8 cellular contexts compared by ENCODE assay signal in the genomic region with DNA sequence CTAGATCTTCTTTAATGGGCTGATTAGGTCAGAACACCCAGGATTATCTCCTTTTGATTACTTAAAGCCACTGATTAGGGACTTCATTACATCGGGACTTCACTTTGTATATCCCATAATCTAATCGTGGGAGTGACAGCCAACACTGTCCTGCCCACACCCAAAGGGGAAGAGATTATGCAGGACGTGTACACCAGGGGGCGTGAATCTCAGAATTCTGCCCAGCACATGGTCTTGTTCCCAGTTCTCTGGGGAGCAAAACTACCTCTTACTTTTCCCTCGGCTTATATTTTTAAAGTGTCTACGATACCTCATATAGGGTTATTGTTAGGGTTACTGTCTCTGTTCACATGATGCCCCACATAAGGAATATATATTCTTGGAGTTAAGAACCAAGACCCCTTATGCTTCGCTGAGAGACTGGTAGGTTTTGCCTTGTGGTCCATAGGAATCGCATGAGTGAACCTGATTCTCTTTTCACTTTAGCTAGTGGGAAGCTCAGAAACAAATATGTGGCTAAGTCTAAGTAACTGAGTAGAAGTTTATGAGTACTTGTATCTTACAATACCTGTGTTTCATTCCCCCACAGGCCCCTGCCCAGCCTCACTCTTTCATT.
DNase-seq lines count a peak whose midpoint lies in the region; ATAC-seq and TF ChIP-seq lines count a peak whose summit lies in the region.

No MANE protein-coding gene starts in this region.

- H3K23ac ChIP-seq in trophoblast cell (ENCODE audit: low read length), result no peak overlapping the region

- no peaks in the 10 kb centered on the region for H3K79me2 ChIP-seq in trophoblast cell (ENCODE audit: control insufficient read depth, insufficient read depth, low read length, poor library complexity)

- H3K14ac ChIP-seq in trophoblast cell (ENCODE audit: low read length), result no peak overlapping the region

- H2BK120ac ChIP-seq in trophoblast cell (ENCODE audit: insufficient read depth, low read length, poor library complexity), result no peak overlapping the region

- H3K4me3 ChIP-seq in trophoblast cell (ENCODE audit: low read depth, low read length), result no peak overlapping the region
- H3K4me3 ChIP-seq in ascending aorta, result no peak overlapping the region

- H3K27ac ChIP-seq in trophoblast cell (ENCODE audit: low read depth, low read length) (no peak overlapping the region), ascending aorta (no peak overlapping the region)

- no peak overlapping the region for H2BK5ac ChIP-seq in trophoblast cell (ENCODE audit: low read depth, low read length, poor library complexity)

- H3K18ac ChIP-seq in trophoblast cell (ENCODE audit: low read length), result no peak overlapping the region

- H3K9ac ChIP-seq in trophoblast cell (ENCODE audit: low read length), result no peak overlapping the region

- H2BK12ac ChIP-seq in trophoblast cell (ENCODE audit: low read length), result no peak overlapping the region

- H4K12ac ChIP-seq in trophoblast cell (ENCODE audit: low read depth, low read length), result no peak overlapping the region

- no peak overlapping the region for H4K8ac ChIP-seq in trophoblast cell (ENCODE audit: low read depth, low read length)

- WGBS in trophoblast cell (ENCODE audit: extremely low coverage, insufficient coverage, insufficient read length), result no CpG with 5 or more reads among the region's 8 CpGs

- H3K4me1 ChIP-seq in trophoblast cell (ENCODE audit: control insufficient read depth in 1 of 2, insufficient read depth in 2 of 2, low read length in 2 of 2) (no peaks in the 10 kb centered on the region), ascending aorta (peaks cover 0 to 3% of the 10 kb centered on the region in 2 donors)

- intact Hi-C loops in ascending aorta (cut with DNase I), result loop anchor here (5.0 kb wide), 2 partner anchors 288 to 577 kb away; a partner anchor contains a TSS

- H3K27me3 ChIP-seq in trophoblast cell (ENCODE audit: insufficient read depth, low read length), result no peaks in the 10 kb centered on the region
- H3K27me3 ChIP-seq in ascending aorta, result no peaks in the 10 kb centered on the region

- H3K4me2 ChIP-seq in trophoblast cell (ENCODE audit: low read length), result no peak overlapping the region

- no peak overlapping the region for H2AK5ac ChIP-seq in trophoblast cell (ENCODE audit: low read length)

- peak; percentile 40 for ATAC-seq in HG03045 (IDR thresholded peaks at IDR 0.05; ENCODE audit: unreplicated experiment)

- H3K9me3 ChIP-seq in trophoblast cell (ENCODE audit: insufficient read depth, low read depth, low read length), result peaks cover 5% of the 10 kb centered on the region
- no peaks in the 10 kb centered on the region for H3K9me3 ChIP-seq in ascending aorta

- TF ChIP-seq CTCF in ascending aorta (IDR thresholded peaks at IDR 0.05), result no peak

- H4K91ac ChIP-seq in trophoblast cell (ENCODE audit: low read depth, low read length), result no peak overlapping the region

- H3K36me3 ChIP-seq in trophoblast cell (ENCODE audit: control insufficient read depth in 1 of 2, insufficient read depth in 2 of 2, low read length in 2 of 2) (no peaks in the 10 kb centered on the region), ascending aorta (no peaks in the 10 kb centered on the region)

- peak; percentile 13 for DNase-seq in activated gamma-delta T cell treated with Interleukin-2 at 50 U/mL for 16 hours
- no peak for DNase-seq in activated gamma-delta T cell (lab: John Stamatoyannopoulos, UW)
- peak; percentile 32 for DNase-seq in RPMI8226
- peak; percentile 13 for DNase-seq in cerebellar cortex (ENCODE audit: low spot score)
- DNase-seq in trophoblast cell, result peak; percentile 24 to 69
- no peak for DNase-seq in ascending aorta (ENCODE audit: low spot score in 2 of 2)
- no peak for DNase-seq in NCI-H2029 treated with DMSO at 0.1 percent for 48 hours (lab: John Stamatoyannopoulos, UW)

- no peak overlapping the region for H2AFZ ChIP-seq in trophoblast cell (ENCODE audit: insufficient read depth, low read length, poor library complexity)

- no peaks in the 10 kb centered on the region for H3K79me1 ChIP-seq in trophoblast cell (ENCODE audit: low read length)

- no peak overlapping the region for H3K4ac ChIP-seq in trophoblast cell (ENCODE audit: low read depth, low read length)

Comparison
In these comparisons a context has a peak if more than half of its experiments do, and no peak if none do; other contexts are left out.
1. DNase-seq: peak in activated gamma-delta T cell treated with Interleukin-2 at 50 U/mL for 16 hours (single experiment), RPMI8226 (single experiment), cerebellar cortex (single experiment) and trophoblast cell (2 of 2); none in activated gamma-delta T cell (single experiment), ascending aorta (0 of 2) and NCI-H2029 treated with DMSO at 0.1 percent for 48 hours (single experiment).